In genomic region chr15:74380361-74381189, GRCh38 we compare ENCODE assay signal across 1 cellular context.
TF ChIP-seq lines count a peak whose summit lies in the region.

No MANE protein-coding gene starts in this region.

TF ChIP-seq in HEK293, 187 proteins besides CTCF, POLR2A, EP300 and RAD21 (continues in another document):
- TF ChIP-seq KLF10 (tag by site-specific recombination; IDR thresholded peaks at IDR 0.05) (no peak), KLF1 (tag by site-specific recombination; IDR thresholded peaks at IDR 0.05) (no peak; the same call in none of the 2 replicates), INSM2 (tag by site-specific recombination; IDR thresholded peaks at IDR 0.05) (no peak), ZNF157 (tag by site-specific recombination; IDR thresholded peaks at IDR 0.05) (no peak), ZNF623 (tag by site-specific recombination; IDR thresholded peaks at IDR 0.05) (no peak), ZNF610 (tag by site-specific recombination; IDR thresholded peaks at IDR 0.05; ENCODE audit: borderline replicate concordance) (no peak), EGR2 (tag by site-specific recombination; IDR thresholded peaks at IDR 0.05; ENCODE audit: low read depth) (peak; percentile 90), ZNF354C (tag by site-specific recombination; IDR thresholded peaks at IDR 0.05; ENCODE audit: borderline replicate concordance, low read depth) (no peak), ZNF677 (tag by site-specific recombination; IDR thresholded peaks at IDR 0.05) (no peak), KLF16 (tag by site-specific recombination; IDR thresholded peaks at IDR 0.05) (0 out of 2 replicates have a peak, but pooled peaks have one; percentile 29), ZFP69B (tag by site-specific recombination; IDR thresholded peaks at IDR 0.05) (no peak), AEBP2 (tag by site-specific recombination; IDR thresholded peaks at IDR 0.05; ENCODE audit: borderline replicate concordance) (no peak), ZNF211 (tag by site-specific recombination; IDR thresholded peaks at IDR 0.05; ENCODE audit: low read depth) (no peak), ZNF660 (tag by site-specific recombination; IDR thresholded peaks at IDR 0.05) (no peak), ZNF112 (tag by site-specific recombination; IDR thresholded peaks at IDR 0.05) (no peak), ZNF785 (tag by site-specific recombination; IDR thresholded peaks at IDR 0.05) (no peak), ZNF544 (tag by site-specific recombination; IDR thresholded peaks at IDR 0.05) (no peak), OVOL3 (tag by site-specific recombination; IDR thresholded peaks at IDR 0.05) (no peak), ZNF10 (tag by site-specific recombination; IDR thresholded peaks at IDR 0.05) (no peak), GLI4 (tag by site-specific recombination; IDR thresholded peaks at IDR 0.05) (no peak), ELK4 (IDR thresholded peaks at IDR 0.05; ENCODE audit: borderline replicate concordance, low read depth, low read length) (no peak), ZNF132 (tag by site-specific recombination; IDR thresholded peaks at IDR 0.05; ENCODE audit: borderline replicate concordance) (no peak), ZSCAN30 (tag by site-specific recombination; IDR thresholded peaks at IDR 0.05) (no peak), ZNF776 (tag by site-specific recombination; IDR thresholded peaks at IDR 0.05; ENCODE audit: borderline replicate concordance) (no peak), ZNF114 (tag by site-specific recombination; IDR thresholded peaks at IDR 0.05) (no peak), ZNF658 (tag by site-specific recombination; IDR thresholded peaks at IDR 0.05) (no peak), ZNF24 (tag by site-specific recombination; IDR thresholded peaks at IDR 0.05) (no peak), ZFP37 (tag by site-specific recombination; IDR thresholded peaks at IDR 0.05) (no peak), ZNF555 (tag by site-specific recombination; conservative IDR thresholded peaks at IDR 0.05) (no peak), ZNF146 (tag by site-specific recombination; IDR thresholded peaks at IDR 0.05) (no peak), ZNF501 (tag by site-specific recombination; IDR thresholded peaks at IDR 0.05) (no peak), KLF7 (tag by site-specific recombination; IDR thresholded peaks at IDR 0.05; ENCODE audit: borderline replicate concordance) (no peak), MYNN (tag by site-specific recombination; IDR thresholded peaks at IDR 0.05; ENCODE audit: borderline replicate concordance) (no peak), ZNF138 (tag by site-specific recombination; IDR thresholded peaks at IDR 0.05; ENCODE audit: borderline replicate concordance) (no peak), ZNF830 (tag by site-specific recombination; IDR thresholded peaks at IDR 0.05; ENCODE audit: low read depth) (no peak), YY2 (tag by site-specific recombination; IDR thresholded peaks at IDR 0.05) (no peak), GLIS2 (tag by site-specific recombination; IDR thresholded peaks at IDR 0.05) (peak; percentile 47), ZNF473 (tag by site-specific recombination; IDR thresholded peaks at IDR 0.05) (no peak), PRDM4 (tag by site-specific recombination; IDR thresholded peaks at IDR 0.05) (no peak), ZNF530 (tag by site-specific recombination; IDR thresholded peaks at IDR 0.05; ENCODE audit: low read depth) (no peak), GLI2 (tag by site-specific recombination; IDR thresholded peaks at IDR 0.05; ENCODE audit: borderline replicate concordance, low read depth) (no peak), ZNF692 (tag by site-specific recombination; IDR thresholded peaks at IDR 0.05) (no peak), ZNF585B (tag by site-specific recombination; IDR thresholded peaks at IDR 0.05) (no peak), ZNF423 (tag by site-specific recombination; IDR thresholded peaks at IDR 0.05) (no peak), ZNF747 (tag by site-specific recombination; IDR thresholded peaks at IDR 0.05) (no peak), GLIS1 (tag by site-specific recombination; IDR thresholded peaks at IDR 0.05) (peak; percentile 62), ZNF169 (tag by site-specific recombination; IDR thresholded peaks at IDR 0.05) (no peak), SP7 (tag by site-specific recombination; IDR thresholded peaks at IDR 0.05) (no peak), ZNF23 (tag by site-specific recombination; IDR thresholded peaks at IDR 0.05; ENCODE audit: borderline replicate concordance) (no peak), ZNF521 (tag by site-specific recombination; IDR thresholded peaks at IDR 0.05) (no peak), ZNF654 (tag by site-specific recombination; IDR thresholded peaks at IDR 0.05; ENCODE audit: low read depth) (no peak), ZNF837 (tag by site-specific recombination; IDR thresholded peaks at IDR 0.05) (no peak), ZNF350 (tag by site-specific recombination; IDR thresholded peaks at IDR 0.05) (no peak), ZNF335 (tag by site-specific recombination; conservative IDR thresholded peaks at IDR 0.05) (no peak)
- TF ChIP-seq, protein P1, sequence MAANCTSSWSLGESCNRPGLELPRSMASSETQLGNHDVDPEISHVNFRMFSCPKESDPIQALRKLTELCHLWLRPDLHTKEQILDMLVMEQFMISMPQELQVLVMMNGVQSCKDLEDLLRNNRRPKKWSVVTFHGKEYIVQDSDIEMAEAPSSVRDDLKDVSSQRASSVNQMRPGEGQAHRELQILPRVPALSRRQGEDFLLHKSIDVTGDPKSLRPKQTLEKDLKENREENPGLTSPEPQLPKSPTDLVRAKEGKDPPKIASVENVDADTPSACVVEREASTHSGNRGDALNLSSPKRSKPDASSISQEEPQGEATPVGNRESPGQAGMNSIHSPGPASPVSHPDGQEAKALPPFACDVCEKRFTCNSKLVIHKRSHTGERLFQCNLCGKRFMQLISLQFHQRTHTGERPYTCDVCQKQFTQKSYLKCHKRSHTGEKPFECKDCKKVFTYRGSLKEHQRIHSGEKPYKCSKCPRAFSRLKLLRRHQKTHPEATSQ (tag by site-specific recombination; IDR thresholded peaks at IDR 0.05): no peak
- TF ChIP-seq, protein P2, sequence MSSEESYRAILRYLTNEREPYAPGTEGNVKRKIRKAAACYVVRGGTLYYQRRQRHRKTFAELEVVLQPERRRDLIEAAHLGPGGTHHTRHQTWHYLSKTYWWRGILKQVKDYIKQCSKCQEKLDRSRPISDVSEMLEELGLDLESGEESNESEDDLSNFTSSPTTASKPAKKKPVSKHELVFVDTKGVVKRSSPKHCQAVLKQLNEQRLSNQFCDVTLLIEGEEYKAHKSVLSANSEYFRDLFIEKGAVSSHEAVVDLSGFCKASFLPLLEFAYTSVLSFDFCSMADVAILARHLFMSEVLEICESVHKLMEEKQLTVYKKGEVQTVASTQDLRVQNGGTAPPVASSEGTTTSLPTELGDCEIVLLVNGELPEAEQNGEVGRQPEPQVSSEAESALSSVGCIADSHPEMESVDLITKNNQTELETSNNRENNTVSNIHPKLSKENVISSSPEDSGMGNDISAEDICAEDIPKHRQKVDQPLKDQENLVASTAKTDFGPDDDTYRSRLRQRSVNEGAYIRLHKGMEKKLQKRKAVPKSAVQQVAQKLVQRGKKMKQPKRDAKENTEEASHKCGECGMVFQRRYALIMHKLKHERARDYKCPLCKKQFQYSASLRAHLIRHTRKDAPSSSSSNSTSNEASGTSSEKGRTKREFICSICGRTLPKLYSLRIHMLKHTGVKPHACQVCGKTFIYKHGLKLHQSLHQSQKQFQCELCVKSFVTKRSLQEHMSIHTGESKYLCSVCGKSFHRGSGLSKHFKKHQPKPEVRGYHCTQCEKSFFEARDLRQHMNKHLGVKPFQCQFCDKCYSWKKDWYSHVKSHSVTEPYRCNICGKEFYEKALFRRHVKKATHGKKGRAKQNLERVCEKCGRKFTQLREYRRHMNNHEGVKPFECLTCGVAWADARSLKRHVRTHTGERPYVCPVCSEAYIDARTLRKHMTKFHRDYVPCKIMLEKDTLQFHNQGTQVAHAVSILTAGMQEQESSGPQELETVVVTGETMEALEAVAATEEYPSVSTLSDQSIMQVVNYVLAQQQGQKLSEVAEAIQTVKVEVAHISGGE (tag by site-specific recombination; conservative IDR thresholded peaks at IDR 0.05; ENCODE audit: low read depth): no peak
- TF ChIP-seq, protein P3, sequence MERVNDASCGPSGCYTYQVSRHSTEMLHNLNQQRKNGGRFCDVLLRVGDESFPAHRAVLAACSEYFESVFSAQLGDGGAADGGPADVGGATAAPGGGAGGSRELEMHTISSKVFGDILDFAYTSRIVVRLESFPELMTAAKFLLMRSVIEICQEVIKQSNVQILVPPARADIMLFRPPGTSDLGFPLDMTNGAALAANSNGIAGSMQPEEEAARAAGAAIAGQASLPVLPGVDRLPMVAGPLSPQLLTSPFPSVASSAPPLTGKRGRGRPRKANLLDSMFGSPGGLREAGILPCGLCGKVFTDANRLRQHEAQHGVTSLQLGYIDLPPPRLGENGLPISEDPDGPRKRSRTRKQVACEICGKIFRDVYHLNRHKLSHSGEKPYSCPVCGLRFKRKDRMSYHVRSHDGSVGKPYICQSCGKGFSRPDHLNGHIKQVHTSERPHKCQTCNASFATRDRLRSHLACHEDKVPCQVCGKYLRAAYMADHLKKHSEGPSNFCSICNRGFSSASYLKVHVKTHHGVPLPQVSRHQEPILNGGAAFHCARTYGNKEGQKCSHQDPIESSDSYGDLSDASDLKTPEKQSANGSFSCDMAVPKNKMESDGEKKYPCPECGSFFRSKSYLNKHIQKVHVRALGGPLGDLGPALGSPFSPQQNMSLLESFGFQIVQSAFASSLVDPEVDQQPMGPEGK (tag by site-specific recombination; IDR thresholded peaks at IDR 0.05): peak; percentile 34; the same call in 1 of the 2 replicates
